In genomic region chr6:3959385-3959784, GRCh38 we compare ENCODE assay signal across 29 cellular contexts.
"Had no signal": no experiment of that assay in that cellular context is flagged by ENCODE, and none has a peak within 500 bp of the region (broad histone marks: within the 10 kb centered on the region; RNA-seq: fewer than 3 reads in every experiment).

No MANE protein-coding gene starts in this region.

- H3K27me3 ChIP-seq: stomach, suprapubic skin, testis, thyroid gland, tibial artery, tibial nerve, transverse colon, upper lobe of left lung, upper lobe of right lung, uterus, vagina had no signal

- H3K9me3 ChIP-seq: stomach, suprapubic skin, testis, thoracic aorta, thyroid gland, tibial artery, tibial nerve, transverse colon, upper lobe of left lung, upper lobe of right lung, uterus, vagina had no signal

- H3K36me3 ChIP-seq: stomach, suprapubic skin, thoracic aorta, thyroid gland, tibial artery, tibial nerve, transverse colon, upper lobe of left lung, upper lobe of right lung, uterus, vagina had no signal

- ATAC-seq: stimulated activated effector memory CD8-positive, alpha-beta T cell treated with anti-CD3 and anti-CD28 coated beads, Interleukin-12 subunit alpha, Interleukin-12 subunit beta, amount 100 ng/mL, for 72 hours; stimulated activated memory B cell treated with anti-CD40 and anti-IgM and Interleukin-4, amounts not matched to agents 10 μg/mL and 1 μg/mL and 100 μg/mL, for 72 hours; stimulated activated naive B cell treated with anti-CD40 and anti-IgM and Interleukin-4, amounts not matched to agents 10 μg/mL and 1 μg/mL and 100 μg/mL, for 72 hours; stimulated activated naive CD8-positive, alpha-beta T cell treated with anti-CD3 and anti-CD28 coated beads, Interleukin-15, amount 100 ng/mL, for 72 hours; stimulated activated naive CD8-positive, alpha-beta T cell treated with anti-CD3 and anti-CD28 coated beads, Interleukin-15, Interleukin-2, amounts not matched to agents 100 U/mL and 50 U/mL, for 24 hours; upper lobe of right lung had no signal

- H3K27ac ChIP-seq: stomach, suprapubic skin, testis, thoracic aorta, thyroid gland, tibial artery, tibial nerve, transverse colon, upper lobe of left lung, upper lobe of right lung, uterus, vagina had no signal

- H3K4me1 Mint-ChIP-seq: stimulated activated effector memory CD8-positive, alpha-beta T cell treated with anti-CD3 and anti-CD28 coated beads, Interleukin-12 subunit alpha, Interleukin-12 subunit beta, amount 100 ng/mL, for 72 hours; stimulated activated memory B cell treated with anti-CD40 and anti-IgM and Interleukin-4, amounts not matched to agents 10 μg/mL and 1 μg/mL and 100 μg/mL, for 72 hours; stimulated activated naive B cell treated with anti-CD40 and anti-IgM and Interleukin-4, amounts not matched to agents 10 μg/mL and 1 μg/mL and 100 μg/mL, for 72 hours; stimulated activated naive CD8-positive, alpha-beta T cell treated with anti-CD3 and anti-CD28 coated beads, Interleukin-15, amount 100 ng/mL, for 72 hours had no signal

- H3K27ac Mint-ChIP-seq: stimulated activated effector memory CD8-positive, alpha-beta T cell treated with anti-CD3 and anti-CD28 coated beads, Interleukin-12 subunit alpha, Interleukin-12 subunit beta, amount 100 ng/mL, for 72 hours; stimulated activated memory B cell treated with anti-CD40 and anti-IgM and Interleukin-4, amounts not matched to agents 10 μg/mL and 1 μg/mL and 100 μg/mL, for 72 hours; stimulated activated naive B cell treated with anti-CD40 and anti-IgM and Interleukin-4, amounts not matched to agents 10 μg/mL and 1 μg/mL and 100 μg/mL, for 72 hours; stimulated activated naive CD8-positive, alpha-beta T cell treated with anti-CD3 and anti-CD28 coated beads, Interleukin-15, amount 100 ng/mL, for 72 hours; stimulated activated naive CD8-positive, alpha-beta T cell treated with anti-CD3 and anti-CD28 coated beads, Interleukin-15, Interleukin-2, amounts not matched to agents 100 ng/mL and 50 ng/mL, for 24 hours; type B pancreatic cell had no signal

- H3K4me3 Mint-ChIP-seq: stimulated activated effector memory CD8-positive, alpha-beta T cell treated with anti-CD3 and anti-CD28 coated beads, Interleukin-12 subunit alpha, Interleukin-12 subunit beta, amount 100 ng/mL, for 72 hours; stimulated activated memory B cell treated with anti-CD40 and anti-IgM and Interleukin-4, amounts not matched to agents 10 μg/mL and 1 μg/mL and 100 μg/mL, for 72 hours; stimulated activated naive B cell treated with anti-CD40 and anti-IgM and Interleukin-4, amounts not matched to agents 10 μg/mL and 1 μg/mL and 100 μg/mL, for 72 hours; stimulated activated naive CD8-positive, alpha-beta T cell treated with anti-CD3 and anti-CD28 coated beads, Interleukin-15, amount 100 ng/mL, for 72 hours; stimulated activated naive CD8-positive, alpha-beta T cell treated with anti-CD3 and anti-CD28 coated beads, Interleukin-15, Interleukin-2, amounts not matched to agents 100 ng/mL and 50 ng/mL, for 24 hours; type B pancreatic cell had no signal

- H3K9me3 Mint-ChIP-seq: type B pancreatic cell had no signal

- FAIRE-seq: urothelium cell line had no signal

- DNase-seq: stimulated activated CD4-positive, alpha-beta T cell treated with anti-CD3 and anti-CD28 coated beads, Interleukin-2, amount 100 ng/mL, for 48 hours; stimulated activated CD4-positive, alpha-beta T cell treated with anti-CD3 and anti-CD28 coated beads, Interleukin-4, amount 100 ng/mL, for 1 hour; stimulated activated CD4-positive, alpha-beta T cell treated with anti-CD3 and anti-CD28 coated beads, Interleukin-4, amount 100 ng/mL, for 24 hours; stimulated activated CD4-positive, alpha-beta T cell treated with anti-CD3 and anti-CD28 coated beads, Interleukin-4, amount 100 ng/mL, for 4 hours; stimulated activated CD8-positive, alpha-beta memory T cell treated with anti-CD3 and anti-CD28 coated beads, Interleukin-4, amount 100 ng/mL, for 48 hours; stimulated activated naive B cell treated with anti-CD40 and anti-IgM and Interleukin-4, amounts not matched to agents 10 μg/mL and 1 μg/mL and 100 μg/mL, for 72 hours; stimulated activated naive CD4-positive, alpha-beta T cell; stimulated activated naive CD4-positive, alpha-beta T cell treated with Interleukin-2 at 50 U/mL for 16 hours; stimulated activated naive CD8-positive, alpha-beta T cell treated with anti-CD3 and anti-CD28 coated beads, Interleukin-15, amount 100 ng/mL, for 72 hours; stimulated activated naive CD8-positive, alpha-beta T cell treated with anti-CD3 and anti-CD28 coated beads, Interleukin-15, Interleukin-2, amounts not matched to agents 100 U/mL and 50 U/mL, for 24 hours; stomach; substantia nigra; testis; thyroid gland; tibial artery; transverse colon; trophoblast cell; upper lobe of right lung; uterus had no signal

- H3K4me1 ChIP-seq: stomach, suprapubic skin, testis, thyroid gland, tibial artery, tibial nerve, transverse colon, upper lobe of left lung, upper lobe of right lung, uterus, vagina had no signal

- H3K27me3 Mint-ChIP-seq: type B pancreatic cell had no signal

- H3K4me3 ChIP-seq: stomach, suprapubic skin, testis, thoracic aorta, thyroid gland, tibial artery, tibial nerve, transverse colon, upper lobe of left lung, upper lobe of right lung, uterus, vagina had no signal

- H3K36me3 Mint-ChIP-seq: stimulated activated effector memory CD8-positive, alpha-beta T cell treated with anti-CD3 and anti-CD28 coated beads, Interleukin-12 subunit alpha, Interleukin-12 subunit beta, amount 100 ng/mL, for 72 hours; stimulated activated memory B cell treated with anti-CD40 and anti-IgM and Interleukin-4, amounts not matched to agents 10 μg/mL and 1 μg/mL and 100 μg/mL, for 72 hours; type B pancreatic cell had no signal
